In genomic region chr1:28088168-28088961, GRCh38 we compare ENCODE assay signal across 8 cellular contexts. TPM values are rescaled to one million over a fixed set of nuclear protein-coding genes. Genes with fewer than 3 reads are reported as not detected.
DNase-seq lines count a peak whose midpoint lies in the region; ATAC-seq, FAIRE-seq and TF ChIP-seq lines count a peak whose summit lies in the region.

Gene EYA3, minus strand, starts transcription at chr1:28088610. Its CDS starts 30,584 bp downstream, at chr1:28058026.

- FAIRE-seq in urothelium cell line (lab: Jason Lieb, UNC): peak; percentile 73

- H3K36me3 ChIP-seq in right atrium auricular region: no peaks in the 10 kb centered on the region
- no peaks in the 10 kb centered on the region for H3K36me3 ChIP-seq in psoas muscle (ENCODE audit: insufficient read depth in 1 of 2, low read depth in 1 of 2)

- TF ChIP-seq CTCF in right atrium auricular region (IDR thresholded peaks at IDR 0.05) (no peak), psoas muscle (IDR thresholded peaks at IDR 0.05) (no peak)

- intact Hi-C loops in T-helper 2 cell treated with Interferon-gamma antibody and Interleukin-4, amounts not matched to agents 100 ng/mL and 5 ng/mL, for 36 hours (cut with micrococcal nuclease): loop anchor here (1.0 to 5.0 kb wide), 4 partner anchors 158 to 241 kb away; partner anchors contain the start of genes MED18 and THEMIS2
- intact Hi-C loops in psoas muscle (cut with DNase I): no loop called here

- DNase-seq in NCI-H187 treated with DMSO at 0.1 percent for 48 hours (lab: John Stamatoyannopoulos, UW) (peak; percentile 82), anterior cingulate cortex (lab: John Stamatoyannopoulos, UW) (peak; percentile 72 to 98 (median 95)), right atrium auricular region (ENCODE audit: low spot score) (peak; percentile 99), psoas muscle (peak; percentile 97 to 99), urothelium cell line (ENCODE audit: low spot score) (peak; percentile 99)

- H3K27ac ChIP-seq in right atrium auricular region (peak within 1 kb of the TSS; percentile 84 to 88), psoas muscle (peak within 1 kb of the TSS; percentile 95)

- WGBS in psoas muscle, 3 donors: 0 to 1% (median 0%) methylated on average over 43 to 44 of the region's 44 CpGs

- H3K4me3 ChIP-seq in right atrium auricular region (peak within 1 kb of the TSS; percentile 68 to 83), psoas muscle (peak within 1 kb of the TSS; percentile 97)

- H3K9me3 ChIP-seq in right atrium auricular region (no peaks in the 10 kb centered on the region), psoas muscle (no peaks in the 10 kb centered on the region)

- H3K27me3 ChIP-seq in right atrium auricular region (no peaks in the 10 kb centered on the region), psoas muscle (ENCODE audit: insufficient read depth in 3 of 3, low read length in 2 of 3) (no peaks in the 10 kb centered on the region)

- peak; percentile 58 for ATAC-seq in GM18499 (IDR thresholded peaks at IDR 0.05; ENCODE audit: insufficient read depth, unreplicated experiment)
- peak; percentile 90 for ATAC-seq in HG02943 (IDR thresholded peaks at IDR 0.05; ENCODE audit: low read depth, unreplicated experiment)
- ATAC-seq in psoas muscle: peak; percentile 99 to 100 (median 100)

- H3K4me1 ChIP-seq in right atrium auricular region (peaks cover 0 to 41% of the 10 kb centered on the region in 2 donors), psoas muscle (peaks cover 38% of the 10 kb centered on the region)

RNA-seq across cellular contexts. Expression of gene EYA3, which starts in this region (rescaled TPM):
- 28.1 and 32.0 TPM in 2 replicates for total RNA-seq in T-helper 2 cell treated with Interferon-gamma antibody and Interleukin-4, amounts not matched to agents 100 ng/mL and 5 ng/mL, for 36 hours
- total RNA-seq in right atrium auricular region: 10 to 100 TPM; 13.6 to 15.6 TPM
- 10 to 100 TPM; 13.1 to 15.3 (median 14.0) TPM for total RNA-seq in psoas muscle
- polyA plus RNA-seq in psoas muscle: 10 to 100 TPM in 1 of 3 donors, 1 to 10 TPM in 2; 3.6 to 10.8 (median 5.1) TPM

Comparison
In these comparisons a context has a peak if more than half of its experiments do, and no peak if none do; other contexts are left out.
1. Peak in every context shown above with its lines: DNase-seq, ATAC-seq, H3K4me3 ChIP-seq and H3K27ac ChIP-seq.